8 cellular contexts compared by ENCODE assay signal in genomic region chr18:76983184-76983583, GRCh38.
A peak's percentile ranks its signal among the peaks of the same experiment; 100 is the strongest.
DNase-seq lines count a peak whose midpoint lies in the region; ATAC-seq, FAIRE-seq and TF ChIP-seq lines count a peak whose summit lies in the region.

No MANE protein-coding gene starts in this region.

- TF ChIP-seq POLR2A in GM12892 (IDR thresholded peaks at IDR 0.05; ENCODE audit: low read depth, low read length) = no peak

- no peak overlapping the region for H3K4me3 ChIP-seq in SU-DHL-6 (ENCODE audit: insufficient read depth, low read length, poor library complexity, severe bottlenecking)
- H3K4me3 ChIP-seq in adipocyte (ENCODE audit: low read length) = no peak overlapping the region
- H3K4me3 ChIP-seq in left ventricle myocardium inferior = no peak overlapping the region
- peak overlapping the region; percentile 15 for H3K4me3 ChIP-seq in retinal pigment epithelial cell (ENCODE audit: low read length)

- peak; percentile 88 for TF ChIP-seq CTCF in SU-DHL-6 (IDR thresholded peaks at IDR 0.05; ENCODE audit: insufficient read depth, low read length, poor library complexity, severe bottlenecking)
- peak; percentile 95 for TF ChIP-seq CTCF in left ventricle myocardium inferior (IDR thresholded peaks at IDR 0.05; ENCODE audit: borderline replicate concordance)
- TF ChIP-seq CTCF in retinal pigment epithelial cell (conservative IDR thresholded peaks at IDR 0.05; ENCODE audit: low read depth, low read length) = peak; percentile 97

- no peaks in the 10 kb centered on the region for H3K9me2 ChIP-seq in SU-DHL-6 (replicated peaks; ENCODE audit: insufficient read depth, low read length)

- peaks cover 54% of the 10 kb centered on the region for H3F3A ChIP-seq in SU-DHL-6 (ENCODE audit: insufficient read depth)

- H3K27ac ChIP-seq in SU-DHL-6 (ENCODE audit: low read depth, low read length) (peak overlapping the region; percentile 94), left ventricle myocardium inferior (replicated peaks) (no peak overlapping the region)

- ATAC-seq in HG02798 (IDR thresholded peaks at IDR 0.05; ENCODE audit: poor library complexity, unreplicated experiment) = peak; percentile 81

- no peaks in the 10 kb centered on the region for H4K20me1 ChIP-seq in SU-DHL-6 (ENCODE audit: low read depth, low read length)

- H3K4me1 ChIP-seq in adipocyte (ENCODE audit: control insufficient read depth, insufficient read depth, low read length) (peaks cover 8% of the 10 kb centered on the region), left ventricle myocardium inferior (peaks cover 5% of the 10 kb centered on the region)

- H3K4me2 ChIP-seq in SU-DHL-6 (ENCODE audit: low read depth, low read length, poor library complexity, severe bottlenecking) = peak overlapping the region; percentile 47

- no peaks in the 10 kb centered on the region for H3K9me3 ChIP-seq in SU-DHL-6 (ENCODE audit: insufficient read depth, low read length)
- no peaks in the 10 kb centered on the region for H3K9me3 ChIP-seq in adipocyte (ENCODE audit: control insufficient read depth, low read length)
- H3K9me3 ChIP-seq in left ventricle myocardium inferior (replicated peaks) = no peaks in the 10 kb centered on the region

- no peak overlapping the region for H2AFZ ChIP-seq in SU-DHL-6 (ENCODE audit: low read depth, low read length, severe bottlenecking)

- intact Hi-C loops in left ventricle myocardium inferior (cut with micrococcal nuclease) = loop anchor here (5.0 kb wide), 1 partner anchor 181 kb away; no protein-coding TSS in a partner anchor

- H3K27me3 ChIP-seq in SU-DHL-6 (ENCODE audit: low read length) = no peaks in the 10 kb centered on the region
- no peaks in the 10 kb centered on the region for H3K27me3 ChIP-seq in adipocyte (replicated peaks; ENCODE audit: control insufficient read depth, insufficient read depth, low read length)
- peaks cover 5% of the 10 kb centered on the region for H3K27me3 ChIP-seq in left ventricle myocardium inferior (ENCODE audit: low read depth)

- H3K36me3 ChIP-seq in SU-DHL-6 (ENCODE audit: low read length) = no peaks in the 10 kb centered on the region
- peaks cover 5% of the 10 kb centered on the region for H3K36me3 ChIP-seq in adipocyte (ENCODE audit: control insufficient read depth, insufficient read depth, low read length, severe bottlenecking)
- peaks cover 4% of the 10 kb centered on the region for H3K36me3 ChIP-seq in left ventricle myocardium inferior

- DNase-seq in GM12892 (ENCODE audit: insufficient read length) (peak; percentile 86), NCI-H128 (lab: John Stamatoyannopoulos, UW; ENCODE audit: unreplicated experiment) (peak; percentile 79), adipocyte (ENCODE audit: low read depth) (peak; percentile 85), left ventricle myocardium inferior (peak; percentile 83), retinal pigment epithelial cell (ENCODE audit: low read depth) (peak; percentile 27), cerebellar nuclear complex (lab: John Stamatoyannopoulos, UW) (no peak)

- FAIRE-seq in GM12892 (lab: Jason Lieb, UNC) = peak; percentile 90

- peak overlapping the region; percentile 15; the same call in 1 of the 2 replicates for H3K9ac ChIP-seq in SU-DHL-6 (ENCODE audit: low read length)
- no peak overlapping the region for H3K9ac ChIP-seq in adipocyte (ENCODE audit: low read length)

- no peaks in the 10 kb centered on the region for H3K79me2 ChIP-seq in SU-DHL-6 (ENCODE audit: insufficient read depth, low read length)

Comparison
In these comparisons a context has a peak if more than half of its experiments do, and no peak if none do; other contexts are left out.
1. DNase-seq: peak in GM12892 (single experiment), NCI-H128 (single experiment), adipocyte (single experiment), left ventricle myocardium inferior (single experiment) and retinal pigment epithelial cell (single experiment); none in cerebellar nuclear complex (0 of 2).
2. Peak in every context shown above with its lines, with median percentiles within 50 percentile points of each other: CTCF ChIP-seq.